11 cellular contexts compared by ENCODE assay signal in genomic region chr19:5955638-5955935, GRCh38. TPM values are rescaled to one million over a fixed set of nuclear protein-coding genes. Genes with fewer than 3 reads are reported as not detected.
A peak's percentile ranks its signal among the peaks of the same experiment; 100 is the strongest.
DNase-seq lines count a peak whose midpoint lies in the region; ATAC-seq and TF ChIP-seq lines count a peak whose summit lies in the region.
"Had no signal": no experiment of that assay in that cellular context is flagged by ENCODE, and none has a peak within 500 bp of the region (broad histone marks: within the 10 kb centered on the region; RNA-seq: fewer than 3 reads in every experiment).

No MANE protein-coding gene starts in this region.

- no peaks in the 10 kb centered on the region for H3K36me3 ChIP-seq in hepatocyte (replicated peaks; ENCODE audit: insufficient read depth, low read depth)

- no peak overlapping the region for H2AFZ ChIP-seq in hepatocyte

- no peaks in the 10 kb centered on the region for H3K9me2 ChIP-seq in hepatocyte (replicated peaks; ENCODE audit: insufficient read depth)

- peak overlapping the region; percentile 71 for H3K4me2 ChIP-seq in hepatocyte

- peaks cover 95% of the 10 kb centered on the region for H3K79me2 ChIP-seq in hepatocyte

- H3K4me3 ChIP-seq in AG04450 (ENCODE audit: low read depth, low read length), result no peak overlapping the region
- no peak overlapping the region for H3K4me3 ChIP-seq in hepatocyte

- H4K20me1 ChIP-seq in hepatocyte (ENCODE audit: insufficient read depth, poor library complexity, severe bottlenecking), result peaks cover 83% of the 10 kb centered on the region

- H3K9me3 ChIP-seq in AG04450 (ENCODE audit: control insufficient read depth, insufficient read depth, low read length) (no peaks in the 10 kb centered on the region), hepatocyte (ENCODE audit: low read depth) (no peaks in the 10 kb centered on the region)

- 71% methylated on average over 3 of the region's 3 CpGs for WGBS in hepatocyte (ENCODE audit: low lambda C conversion rate, missing lambda C conversion rate)

- peak overlapping the region; percentile 39 for H3K27ac ChIP-seq in AG04450 (ENCODE audit: low read depth, low read length)
- H3K27ac ChIP-seq in VCaP, result peak overlapping the region; percentile 63
- H3K27ac ChIP-seq in hepatocyte, result peak overlapping the region; percentile 82

- CTCF ChIA-PET in AG04450 (lab: Charles Lee), result interaction anchor here (12.8 kb wide), 1 partner anchor 12 kb away, joined by 72 read pairs; no protein-coding TSS in a partner anchor

- ATAC-seq in GM21786 (IDR thresholded peaks at IDR 0.05; ENCODE audit: unreplicated experiment), result no peak

- TF ChIP-seq CTCF in AG04450 (IDR thresholded peaks at IDR 0.05; ENCODE audit: low read depth, low read length) (no peak), VCaP (conservative IDR thresholded peaks at IDR 0.05) (no peak), hepatocyte (IDR thresholded peaks at IDR 0.05; ENCODE audit: poor library complexity) (no peak)

- H3K27me3 ChIP-seq in AG04450 (ENCODE audit: control insufficient read depth, insufficient read depth, low read length), result no peaks in the 10 kb centered on the region
- H3K27me3 ChIP-seq in hepatocyte, result no peaks in the 10 kb centered on the region

- POLR2A ChIA-PET in AG04450 (lab: Yijun Ruan, JAX), result interaction anchor here (1.3 to 1.4 kb wide), 2 partner anchors 11 to 12 kb away, joined by 3 read pairs; no protein-coding TSS in a partner anchor

- H3K4me1 ChIP-seq in hepatocyte (ENCODE audit: insufficient read depth), result peaks cover 92% of the 10 kb centered on the region

- DNase-seq in AG04450 (ENCODE audit: low read depth, low spot score) (no peak), AG20443 (ENCODE audit: low spot score) (peak; percentile 49), hepatocyte (ENCODE audit: low spot score) (no peak), putamen (ENCODE audit: low spot score) (no peak), NCI-H2171 (lab: John Stamatoyannopoulos, UW) (no peak), DMS 273 treated with DMSO at 0.1 percent for 48 hours (lab: John Stamatoyannopoulos, UW) (no peak)
- DNase-seq: activated T-cell treated with anti-CD3 and anti-CD28 coated beads, Interleukin-2, amount 50 U/mL, for 1 hour; GOT3; SHP77 treated with DMSO at 0.1 percent for 48 hours had no signal

RNA-seq across cellular contexts. Expression of gene RANBP3, which starts 22.4 kb away (rescaled TPM):
- 62.6 and 81.9 TPM in 2 replicates for polyA plus RNA-seq in AG04450 (2011; rRNA removed)
- 45.8 and 76.4 TPM in 2 replicates for polyA minus RNA-seq in AG04450 (2011; rRNA and poly(A)+ RNA removed)
- total RNA-seq in hepatocyte, result 51.0 and 78.1 TPM in 2 replicates
- polyA plus RNA-seq in hepatocyte, result 10.4 and 16.4 TPM in 2 replicates

RNA-seq across cellular contexts. Expression of gene CAPS, which starts 41.5 kb away (rescaled TPM):
- polyA plus RNA-seq in AG04450 (2011; rRNA removed), result 2.7 and 2.8 TPM in 2 replicates
- polyA minus RNA-seq in AG04450 (2011; rRNA and poly(A)+ RNA removed), result 0.83 and 1.2 TPM in 2 replicates
- total RNA-seq in hepatocyte, result 7.5 and 15.5 TPM in 2 replicates
- 17.8 and 23.1 TPM in 2 replicates for polyA plus RNA-seq in hepatocyte

RNA-seq across cellular contexts. Expression of gene VMAC, which starts 50.9 kb away (rescaled TPM):
- 2.5 and 2.6 TPM in 2 replicates for polyA plus RNA-seq in AG04450 (2011; rRNA removed)
- polyA minus RNA-seq in AG04450 (2011; rRNA and poly(A)+ RNA removed), result 2.1 TPM in 2 replicates
- total RNA-seq in hepatocyte, result 4.3 and 5.9 TPM in 2 replicates
- 3.1 and 4.5 TPM in 2 replicates for polyA plus RNA-seq in hepatocyte

RNA-seq across cellular contexts. Expression of gene NDUFA11, which starts 52.0 kb away (rescaled TPM):
- polyA plus RNA-seq in AG04450 (2011; rRNA removed) (168 and 272 TPM in 2 replicates), hepatocyte (437 and 441 TPM in 2 replicates)
- 14.4 and 26.5 TPM in 2 replicates for polyA minus RNA-seq in AG04450 (2011; rRNA and poly(A)+ RNA removed)
- 158 and 171 TPM in 2 replicates for total RNA-seq in hepatocyte
